Comparison of ENCODE assay signal across 1 cellular context in the genomic region with DNA sequence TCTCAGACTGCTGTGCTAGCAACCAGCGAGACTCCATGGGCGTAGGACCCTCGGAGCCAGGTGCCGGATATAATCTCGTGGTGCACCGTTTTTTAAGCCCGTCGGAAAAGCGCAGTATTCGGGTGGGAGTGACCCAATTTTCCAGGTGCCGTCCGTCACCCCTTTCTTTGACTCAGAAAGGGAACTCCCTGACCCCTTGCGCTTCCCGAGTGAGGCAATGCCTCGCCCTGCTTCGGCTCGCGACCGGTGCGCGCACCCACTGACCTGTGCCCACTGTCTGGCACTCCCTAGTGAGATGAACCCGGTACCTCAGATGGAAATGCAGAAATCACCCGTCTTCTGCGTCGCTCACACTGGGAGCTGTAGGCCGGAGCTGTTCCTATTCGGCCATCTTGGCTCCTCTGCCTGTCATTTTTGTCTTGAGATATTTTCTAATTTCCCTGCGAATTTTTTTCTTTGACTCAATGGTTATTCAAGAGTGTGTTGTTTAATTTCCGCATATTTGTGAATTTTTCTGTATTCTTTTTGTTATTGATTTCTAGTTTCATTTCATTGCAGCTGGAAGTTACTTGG.
TF ChIP-seq lines count a peak whose summit lies in the region.

No MANE protein-coding gene starts in this region.

TF ChIP-seq in K562, 482 proteins besides CTCF, POLR2A, EP300 and RAD21 (continued from another document):
- TF ChIP-seq, protein P1, sequence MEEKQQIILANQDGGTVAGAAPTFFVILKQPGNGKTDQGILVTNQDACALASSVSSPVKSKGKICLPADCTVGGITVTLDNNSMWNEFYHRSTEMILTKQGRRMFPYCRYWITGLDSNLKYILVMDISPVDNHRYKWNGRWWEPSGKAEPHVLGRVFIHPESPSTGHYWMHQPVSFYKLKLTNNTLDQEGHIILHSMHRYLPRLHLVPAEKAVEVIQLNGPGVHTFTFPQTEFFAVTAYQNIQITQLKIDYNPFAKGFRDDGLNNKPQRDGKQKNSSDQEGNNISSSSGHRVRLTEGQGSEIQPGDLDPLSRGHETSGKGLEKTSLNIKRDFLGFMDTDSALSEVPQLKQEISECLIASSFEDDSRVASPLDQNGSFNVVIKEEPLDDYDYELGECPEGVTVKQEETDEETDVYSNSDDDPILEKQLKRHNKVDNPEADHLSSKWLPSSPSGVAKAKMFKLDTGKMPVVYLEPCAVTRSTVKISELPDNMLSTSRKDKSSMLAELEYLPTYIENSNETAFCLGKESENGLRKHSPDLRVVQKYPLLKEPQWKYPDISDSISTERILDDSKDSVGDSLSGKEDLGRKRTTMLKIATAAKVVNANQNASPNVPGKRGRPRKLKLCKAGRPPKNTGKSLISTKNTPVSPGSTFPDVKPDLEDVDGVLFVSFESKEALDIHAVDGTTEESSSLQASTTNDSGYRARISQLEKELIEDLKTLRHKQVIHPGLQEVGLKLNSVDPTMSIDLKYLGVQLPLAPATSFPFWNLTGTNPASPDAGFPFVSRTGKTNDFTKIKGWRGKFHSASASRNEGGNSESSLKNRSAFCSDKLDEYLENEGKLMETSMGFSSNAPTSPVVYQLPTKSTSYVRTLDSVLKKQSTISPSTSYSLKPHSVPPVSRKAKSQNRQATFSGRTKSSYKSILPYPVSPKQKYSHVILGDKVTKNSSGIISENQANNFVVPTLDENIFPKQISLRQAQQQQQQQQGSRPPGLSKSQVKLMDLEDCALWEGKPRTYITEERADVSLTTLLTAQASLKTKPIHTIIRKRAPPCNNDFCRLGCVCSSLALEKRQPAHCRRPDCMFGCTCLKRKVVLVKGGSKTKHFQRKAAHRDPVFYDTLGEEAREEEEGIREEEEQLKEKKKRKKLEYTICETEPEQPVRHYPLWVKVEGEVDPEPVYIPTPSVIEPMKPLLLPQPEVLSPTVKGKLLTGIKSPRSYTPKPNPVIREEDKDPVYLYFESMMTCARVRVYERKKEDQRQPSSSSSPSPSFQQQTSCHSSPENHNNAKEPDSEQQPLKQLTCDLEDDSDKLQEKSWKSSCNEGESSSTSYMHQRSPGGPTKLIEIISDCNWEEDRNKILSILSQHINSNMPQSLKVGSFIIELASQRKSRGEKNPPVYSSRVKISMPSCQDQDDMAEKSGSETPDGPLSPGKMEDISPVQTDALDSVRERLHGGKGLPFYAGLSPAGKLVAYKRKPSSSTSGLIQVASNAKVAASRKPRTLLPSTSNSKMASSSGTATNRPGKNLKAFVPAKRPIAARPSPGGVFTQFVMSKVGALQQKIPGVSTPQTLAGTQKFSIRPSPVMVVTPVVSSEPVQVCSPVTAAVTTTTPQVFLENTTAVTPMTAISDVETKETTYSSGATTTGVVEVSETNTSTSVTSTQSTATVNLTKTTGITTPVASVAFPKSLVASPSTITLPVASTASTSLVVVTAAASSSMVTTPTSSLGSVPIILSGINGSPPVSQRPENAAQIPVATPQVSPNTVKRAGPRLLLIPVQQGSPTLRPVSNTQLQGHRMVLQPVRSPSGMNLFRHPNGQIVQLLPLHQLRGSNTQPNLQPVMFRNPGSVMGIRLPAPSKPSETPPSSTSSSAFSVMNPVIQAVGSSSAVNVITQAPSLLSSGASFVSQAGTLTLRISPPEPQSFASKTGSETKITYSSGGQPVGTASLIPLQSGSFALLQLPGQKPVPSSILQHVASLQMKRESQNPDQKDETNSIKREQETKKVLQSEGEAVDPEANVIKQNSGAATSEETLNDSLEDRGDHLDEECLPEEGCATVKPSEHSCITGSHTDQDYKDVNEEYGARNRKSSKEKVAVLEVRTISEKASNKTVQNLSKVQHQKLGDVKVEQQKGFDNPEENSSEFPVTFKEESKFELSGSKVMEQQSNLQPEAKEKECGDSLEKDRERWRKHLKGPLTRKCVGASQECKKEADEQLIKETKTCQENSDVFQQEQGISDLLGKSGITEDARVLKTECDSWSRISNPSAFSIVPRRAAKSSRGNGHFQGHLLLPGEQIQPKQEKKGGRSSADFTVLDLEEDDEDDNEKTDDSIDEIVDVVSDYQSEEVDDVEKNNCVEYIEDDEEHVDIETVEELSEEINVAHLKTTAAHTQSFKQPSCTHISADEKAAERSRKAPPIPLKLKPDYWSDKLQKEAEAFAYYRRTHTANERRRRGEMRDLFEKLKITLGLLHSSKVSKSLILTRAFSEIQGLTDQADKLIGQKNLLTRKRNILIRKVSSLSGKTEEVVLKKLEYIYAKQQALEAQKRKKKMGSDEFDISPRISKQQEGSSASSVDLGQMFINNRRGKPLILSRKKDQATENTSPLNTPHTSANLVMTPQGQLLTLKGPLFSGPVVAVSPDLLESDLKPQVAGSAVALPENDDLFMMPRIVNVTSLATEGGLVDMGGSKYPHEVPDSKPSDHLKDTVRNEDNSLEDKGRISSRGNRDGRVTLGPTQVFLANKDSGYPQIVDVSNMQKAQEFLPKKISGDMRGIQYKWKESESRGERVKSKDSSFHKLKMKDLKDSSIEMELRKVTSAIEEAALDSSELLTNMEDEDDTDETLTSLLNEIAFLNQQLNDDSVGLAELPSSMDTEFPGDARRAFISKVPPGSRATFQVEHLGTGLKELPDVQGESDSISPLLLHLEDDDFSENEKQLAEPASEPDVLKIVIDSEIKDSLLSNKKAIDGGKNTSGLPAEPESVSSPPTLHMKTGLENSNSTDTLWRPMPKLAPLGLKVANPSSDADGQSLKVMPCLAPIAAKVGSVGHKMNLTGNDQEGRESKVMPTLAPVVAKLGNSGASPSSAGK (IDR thresholded peaks at IDR 0.05): 0 out of 2 replicates have a peak, but pooled peaks have one; percentile 10
- peak in 1 of 3 experiments; percentile 33 for TF ChIP-seq YY1 (IDR thresholded peaks at IDR 0.05; ENCODE audit: borderline replicate concordance in 1 of 3, control insufficient read depth in 1 of 3, extremely low read depth in 1 of 3, insufficient read depth in 3 of 3, insufficient read length in 1 of 3, insufficient replicate concordance in 2 of 3, low read depth in 1 of 3, low read length in 2 of 3)
- TF ChIP-seq CXXC5 (CRISPR knock-in tag; IDR thresholded peaks at IDR 0.05): 0 out of 2 replicates have a peak, but pooled peaks have one; percentile 23
- TF ChIP-seq ARID1B (IDR thresholded peaks at IDR 0.05): 0 out of 2 replicates have a peak, but pooled peaks have one; percentile 16
TF ChIP-seq in K562: peak in this region for 10; not testable (repeated sequence) for 472.
